Comparison of ENCODE assay signal across 1 cellular context in the genomic region with DNA sequence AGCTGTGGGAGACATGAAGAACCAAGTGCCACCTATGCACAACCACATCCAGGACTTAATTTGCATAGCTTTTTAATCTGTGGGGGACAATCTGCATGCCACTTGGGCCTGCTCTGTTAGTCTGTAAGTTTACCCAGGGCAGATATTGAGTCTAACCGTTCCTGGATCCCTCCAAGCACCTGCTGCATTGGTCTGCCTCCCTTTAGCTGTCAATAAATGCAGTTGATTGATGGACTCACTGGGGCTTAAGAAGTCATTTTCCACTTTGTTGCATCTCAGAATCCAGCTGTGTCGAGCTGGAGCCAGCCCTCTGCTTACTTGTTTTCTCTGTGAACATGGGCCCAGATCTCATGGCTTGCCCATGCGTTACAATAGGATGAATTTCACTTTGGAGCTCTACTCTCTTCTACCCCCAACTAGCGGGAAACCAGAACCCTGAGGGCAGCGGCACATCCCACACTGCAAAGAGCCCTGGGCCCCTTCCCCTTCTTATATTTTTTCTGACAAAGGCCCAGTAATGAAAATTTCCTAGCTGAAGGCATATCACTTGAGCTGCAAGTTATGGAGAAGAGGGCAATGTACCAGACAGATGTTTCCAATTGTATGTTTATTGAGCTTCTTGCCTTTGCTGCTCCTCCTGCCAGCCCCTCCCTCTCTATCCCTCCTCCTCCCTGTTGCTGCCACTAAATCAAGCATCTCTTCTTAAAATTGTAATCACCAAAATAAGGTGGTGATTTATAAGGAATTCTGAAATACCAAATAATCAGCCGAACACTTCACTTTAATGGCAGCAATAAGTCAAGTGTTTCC.
TF ChIP-seq lines count a peak whose summit lies in the region.

No MANE protein-coding gene starts in this region.

TF ChIP-seq in H1, 55 proteins besides CTCF, POLR2A, EP300 and RAD21 (continued from another document):
- TF ChIP-seq USF2 (IDR thresholded peaks at IDR 0.05; ENCODE audit: low read length) = no peak
